In the genomic region with DNA sequence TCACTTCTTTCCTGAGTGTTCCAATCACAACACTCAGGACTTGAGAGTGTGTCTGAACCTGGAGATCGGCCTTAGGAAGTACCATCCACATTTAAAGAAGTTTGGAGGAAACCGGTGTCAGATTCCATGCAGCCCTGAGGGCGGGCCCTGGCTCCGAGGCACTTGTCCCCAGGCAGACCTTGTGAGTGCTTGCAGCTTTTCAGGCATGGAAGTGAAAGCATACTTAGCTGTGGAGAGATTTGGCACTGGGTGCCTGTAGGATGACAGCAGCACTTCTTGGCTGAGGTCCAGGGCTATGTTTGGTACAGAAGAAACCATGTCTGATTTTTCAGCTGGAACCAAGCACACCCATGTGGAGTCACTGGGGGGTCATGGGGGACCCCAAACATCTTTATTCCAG, we compare ENCODE assay signal across 9 cellular contexts.
DNase-seq lines count a peak whose midpoint lies in the region; ATAC-seq, FAIRE-seq and TF ChIP-seq lines count a peak whose summit lies in the region.
"Had no signal": no experiment of that assay in that cellular context is flagged by ENCODE, and none has a peak within 500 bp of the region (broad histone marks: within the 10 kb centered on the region; RNA-seq: fewer than 3 reads in every experiment).

No MANE protein-coding gene starts in this region.

- TF ChIP-seq POLR2A in testis (IDR thresholded peaks at IDR 0.05) = no peak

- H3K4me1 ChIP-seq in SJSA1 (replicated peaks) = peaks cover 43% of the 10 kb centered on the region
- peaks cover 10% of the 10 kb centered on the region for H3K4me1 ChIP-seq in right cardiac atrium (ENCODE audit: control insufficient read depth, insufficient read depth, low read length)
- H3K4me1 ChIP-seq in testis = peaks cover 22% of the 10 kb centered on the region

- intact Hi-C loops in right cardiac atrium (cut with DNase I) = loop anchor here in 1 of 4 donors (10.0 kb wide), 1 partner anchor 58 kb away; no protein-coding TSS in a partner anchor
- intact Hi-C loops in testis (cut with DNase I; ENCODE audit: low total_unique reads) = no loop called here

- 9% methylated on average over 4 of the region's 4 CpGs for WGBS in right cardiac atrium
- 41 to 48% methylated on average over 4 of the region's 4 CpGs for WGBS in testis, 2 donors

- FAIRE-seq in RCC 7860 (lab: Jason Lieb, UNC) = no peak

- H3K4me3 ChIP-seq in SJSA1 (no peak overlapping the region), right cardiac atrium (ENCODE audit: low read length) (no peak overlapping the region), testis (no peak overlapping the region)

- DNase-seq in DMS53 (lab: John Stamatoyannopoulos, UW) = peak; percentile 29
- no peak for DNase-seq in DMS53 treated with DMSO at 0.1 percent for 48 hours (lab: John Stamatoyannopoulos, UW; ENCODE audit: unreplicated experiment)
- peak; percentile 40 to 65 for DNase-seq in SJSA1 (ENCODE audit: low read depth in 1 of 2, low spot score in 2 of 2)
- DNase-seq in right cardiac atrium = peak; percentile 74 to 88 (median 83)
- peak; percentile 60 for DNase-seq in testis
- DNase-seq in RCC 7860 (ENCODE audit: low spot score) = no peak
- DNase-seq in central memory CD4-positive, alpha-beta T cell = no peak
- DNase-seq in GM13976 (ENCODE audit: low spot score) = no peak

- TF ChIP-seq CTCF in testis (IDR thresholded peaks at IDR 0.05) = no peak
- TF ChIP-seq CTCF in GM13976 (IDR thresholded peaks at IDR 0.05; ENCODE audit: borderline replicate concordance, control extremely low read depth, extremely low read depth, insufficient read depth, missing control alignments) = no peak

- H3K27ac ChIP-seq in SJSA1 (no peak overlapping the region), right cardiac atrium (ENCODE audit: low read length) (peak overlapping the region; percentile 8), testis (no peak overlapping the region)
- H3K27ac ChIP-seq: 22Rv1 had no signal

- H3K9me3 ChIP-seq in SJSA1 (replicated peaks) (no peaks in the 10 kb centered on the region), right cardiac atrium (ENCODE audit: control insufficient read depth, low read length) (no peaks in the 10 kb centered on the region), testis (no peaks in the 10 kb centered on the region)

- peak; percentile 90 to 95 for ATAC-seq in right cardiac atrium

- in situ Hi-C loops in GM13976 (cut with MboI; ENCODE audit: low sequenced_read_pairs, unreplicated experiment) = no loop called here

- H3K27me3 ChIP-seq in SJSA1 (replicated peaks) (no peaks in the 10 kb centered on the region), right cardiac atrium (ENCODE audit: control insufficient read depth, insufficient read depth) (no peaks in the 10 kb centered on the region), testis (no peaks in the 10 kb centered on the region)

- H3K36me3 ChIP-seq in SJSA1 (no peaks in the 10 kb centered on the region), testis (ENCODE audit: low read depth, missing control alignments) (no peaks in the 10 kb centered on the region)

Comparison
In these comparisons a context has a peak if more than half of its experiments do, and no peak if none do; other contexts are left out.
1. DNase-seq: peak in DMS53 (single experiment), SJSA1 (2 of 2), right cardiac atrium (3 of 3) and testis (single experiment); none in DMS53 treated with DMSO at 0.1 percent for 48 hours (single experiment), RCC 7860 (single experiment), central memory CD4-positive, alpha-beta T cell (single experiment) and GM13976 (single experiment).